16 cellular contexts compared by ENCODE assay signal in genomic region chr2:46779447-46779941, GRCh38.
A peak's percentile ranks its signal among the peaks of the same experiment; 100 is the strongest.
DNase-seq lines count a peak whose midpoint lies in the region; ATAC-seq and TF ChIP-seq lines count a peak whose summit lies in the region.
"Had no signal": no experiment of that assay in that cellular context is flagged by ENCODE, and none has a peak within 500 bp of the region (broad histone marks: within the 10 kb centered on the region; RNA-seq: fewer than 3 reads in every experiment).

No MANE protein-coding gene starts in this region.

- TF ChIP-seq CTCF in mammary epithelial cell (conservative IDR thresholded peaks at IDR 0.05 in 1 of 2, IDR thresholded peaks at IDR 0.05 in 1 of 2; ENCODE audit: extremely low read depth in 1 of 2, insufficient read depth in 1 of 2, low read depth in 1 of 2, low read length in 2 of 2) = no peak

- CTCF ChIA-PET in mammary epithelial cell (lab: Charles Lee; ENCODE audit: low non-redundant PET) = interaction anchor here (0.5 kb wide), 1 partner anchor 74 kb away, joined by 3 read pairs; no protein-coding TSS in a partner anchor

- no peak for ATAC-seq in HG03097 (IDR thresholded peaks at IDR 0.05; ENCODE audit: low FRiP score, unreplicated experiment)
- ATAC-seq: activated T-cell treated with anti-CD3 and anti-CD28 coated beads, Interleukin-2, amount 50 U/mL, for 72 hours had no signal

- H3K9ac ChIP-seq in mammary epithelial cell (ENCODE audit: insufficient read depth, low read length) = no peak overlapping the region
- H3K9ac ChIP-seq in stomach smooth muscle (ENCODE audit: low read length in 2 of 2) = no peak overlapping the region

- H3K4me1 ChIP-seq in mammary epithelial cell (ENCODE audit: insufficient read depth, low read length) = peaks cover 21% of the 10 kb centered on the region
- H3K4me1 ChIP-seq in stomach smooth muscle (ENCODE audit: control insufficient read depth, insufficient read depth, low read length) = peaks cover 36% of the 10 kb centered on the region

- in situ Hi-C loops in mammary epithelial cell (cut with MboI; ENCODE audit: low sequenced_read_pairs in 2 of 2) = no loop called here

- intact Hi-C loops in mammary epithelial cell (cut with micrococcal nuclease) = loop anchor here (2.0 to 5.0 kb wide), 2 partner anchors 78 to 97 kb away; no protein-coding TSS in a partner anchor

- dilution Hi-C loops in mammary epithelial cell (cut with HindIII; ENCODE audit: low sequenced_read_pairs) = no loop called here

- BruUV-seq in mammary epithelial cell (replicated peaks; lab: Mats Ljungman, UMichigan) = no TSS peak

- H3K27ac ChIP-seq in mammary epithelial cell (ENCODE audit: insufficient read depth, low read depth, low read length) (peak overlapping the region; percentile 36), stomach smooth muscle (ENCODE audit: low read length) (peak overlapping the region; percentile 87)

- peak overlapping the region; percentile 54 for H3K4me2 ChIP-seq in mammary epithelial cell (ENCODE audit: insufficient read depth, low read depth, low read length)

- peak; percentile 74 for DNase-seq in M059J (ENCODE audit: low read depth)
- DNase-seq in mammary epithelial cell = peak; percentile 91
- peak; percentile 6 for DNase-seq in kidney glomerular epithelial cell (lab: John Stamatoyannopoulos, UW)
- no peak for DNase-seq in T-helper 9 cell
- DNase-seq in NCI-H526 (lab: John Stamatoyannopoulos, UW) = no peak
- DNase-seq: activated CD4-positive, alpha-beta T cell treated with anti-CD3 and anti-CD28 coated beads, Interleukin-2, amount 50 U/mL, for 4 hours; activated T-cell treated with anti-CD3 and anti-CD28 coated beads, Interleukin-2, amount 50 U/mL, for 72 hours; adrenal gland; gastrocnemius medialis; NCI-H2081 treated with DMSO at 0.1 percent for 48 hours; SIG-M5; stimulated activated CD4-positive, alpha-beta T cell treated with anti-CD3 and anti-CD28 coated beads, Interleukin-2, amount 100 ng/mL, for 48 hours had no signal

- no peak overlapping the region for H3K4me3 ChIP-seq in mammary epithelial cell (replicated peaks in 1 of 3; ENCODE audit: insufficient read depth in 1 of 3, low read depth in 2 of 3, low read length in 3 of 3)
- no peak overlapping the region for H3K4me3 ChIP-seq in stomach smooth muscle (ENCODE audit: low read length in 2 of 2)
- H3K4me3 ChIP-seq: adrenal gland, dorsolateral prefrontal cortex, gastrocnemius medialis, tibial artery had no signal

- H3K27me3 ChIP-seq in mammary epithelial cell (ENCODE audit: insufficient read depth, low read length) = no peaks in the 10 kb centered on the region
- H3K27me3 ChIP-seq in stomach smooth muscle (ENCODE audit: control insufficient read depth in 1 of 2, insufficient read depth in 2 of 2, low read length in 2 of 2) = no peaks in the 10 kb centered on the region
- H3K27me3 ChIP-seq: adrenal gland, dorsolateral prefrontal cortex, gastrocnemius medialis, tibial artery had no signal

- no peaks in the 10 kb centered on the region for H3K79me2 ChIP-seq in mammary epithelial cell (ENCODE audit: insufficient read depth, low read length)

- WGBS in mammary epithelial cell (ENCODE audit: low coverage, missing lambda C conversion rate) = 0% methylated on average over 4 of the region's 4 CpGs

- H3K9me3 ChIP-seq in mammary epithelial cell (replicated peaks; ENCODE audit: insufficient read depth, low read length) (no peaks in the 10 kb centered on the region), stomach smooth muscle (ENCODE audit: control insufficient read depth in 2 of 2, low read length in 2 of 2) (no peaks in the 10 kb centered on the region)
- H3K9me3 ChIP-seq: adrenal gland, gastrocnemius medialis, tibial artery had no signal

- H4K20me1 ChIP-seq in mammary epithelial cell (ENCODE audit: insufficient read depth, low read length) = no peaks in the 10 kb centered on the region

- H3K36me3 ChIP-seq in mammary epithelial cell (ENCODE audit: insufficient read depth, low read length) (no peaks in the 10 kb centered on the region), stomach smooth muscle (ENCODE audit: control insufficient read depth in 2 of 2, insufficient read depth in 2 of 2, low read length in 2 of 2) (no peaks in the 10 kb centered on the region)
- H3K36me3 ChIP-seq: adrenal gland, gastrocnemius medialis, tibial artery had no signal

- H2AFZ ChIP-seq in mammary epithelial cell (ENCODE audit: low read depth, low read length) = peak overlapping the region; percentile 83

Comparison
In these comparisons a context has a peak if more than half of its experiments do, and no peak if none do; other contexts are left out.
1. DNase-seq: peak in M059J (single experiment), mammary epithelial cell (single experiment) and kidney glomerular epithelial cell (single experiment); none in T-helper 9 cell (single experiment) and NCI-H526 (0 of 2).